ENCODE assay signal across 29 cellular contexts in genomic region chr12:111041091-111041490, GRCh38. TPM values are rescaled to one million over a fixed set of nuclear protein-coding genes. Genes with fewer than 3 reads are reported as not detected.
"Had no signal": no experiment of that assay in that cellular context is flagged by ENCODE, and none has a peak within 500 bp of the region (broad histone marks: within the 10 kb centered on the region; RNA-seq: fewer than 3 reads in every experiment).

No MANE protein-coding gene starts in this region.

- H3K36me3 ChIP-seq: MG63, SJSA1 had no signal

- DNase-seq: IMR-90; Karpas-422; KG1; MG63; NCI-H1048; NCI-H1105 treated with DMSO at 0.1 percent for 48 hours; NCI-H1417 treated with DMSO at 0.1 percent for 48 hours; NCI-H146; NCI-H1694 treated with DMSO at 0.1 percent for 48 hours; NCI-H1930; NCI-H2081; NCI-H2107; NCI-H2227 treated with DMSO at 0.1 percent for 48 hours; NCI-H524; NCI-H526 treated with DMSO at 0.1 percent for 48 hours; NCI-H774; NK-92 treated with Interleukin-12 subunit alpha and Interleukin-12 subunit beta, amount 100 ng/mL, for 24 hours; PC-3; Right ventricle myocardium superior; SIG-M5; SW 1271; T-cell had no signal

- H3K4me3 ChIP-seq: MG63, SJSA1, SK-N-MC had no signal

- H3K27ac ChIP-seq: SJSA1, SK-N-MC had no signal

- H3K9me3 ChIP-seq: MG63, SJSA1 had no signal

- ATAC-seq: HepG2, Panc1, PC-3, T-cell had no signal

- H3K4me1 ChIP-seq: SJSA1 had no signal

RNA-seq across cellular contexts. Expression of gene CUX2, which starts 7.1 kb away (rescaled TPM):
- total RNA-seq: HepG2, HT1080, IMR-90, NCI-H460, PC-3, Right ventricle myocardium superior, RPMI7951, SJSA1 had no signal
- polyA plus RNA-seq: HepG2, IMR-90 had no signal
